19 cellular contexts compared by ENCODE assay signal in genomic region chr19:12513531-12514061, GRCh38. TPM values are rescaled to one million over a fixed set of nuclear protein-coding genes. Genes with fewer than 3 reads are reported as not detected.
A peak's percentile ranks its signal among the peaks of the same experiment; 100 is the strongest.
DNase-seq lines count a peak whose midpoint lies in the region; ATAC-seq, FAIRE-seq and TF ChIP-seq lines count a peak whose summit lies in the region.
"Had no signal": no experiment of that assay in that cellular context is flagged by ENCODE, and none has a peak within 500 bp of the region (broad histone marks: within the 10 kb centered on the region; RNA-seq: fewer than 3 reads in every experiment).

No MANE protein-coding gene starts in this region.

- no peak for ATAC-seq in HepG2
- no peak for ATAC-seq in stimulated activated naive B cell treated with anti-CD40 and anti-IgM and Interleukin-4, amounts not matched to agents 10 μg/mL and 1 μg/mL and 100 μg/mL, for 72 hours (replicated peaks)
- no peak for ATAC-seq in HG03025 (IDR thresholded peaks at IDR 0.05; ENCODE audit: low FRiP score, unreplicated experiment)
- no peak for ATAC-seq in GM18519 (IDR thresholded peaks at IDR 0.05; ENCODE audit: low FRiP score, unreplicated experiment)

- H2AFZ ChIP-seq in HepG2 (ENCODE audit: low read length) = no peak overlapping the region
- H2AFZ ChIP-seq: PC-9 had no signal

- no peaks in the 10 kb centered on the region for H3K79me2 ChIP-seq in HepG2 (ENCODE audit: insufficient read depth, low read length)

- intact Hi-C loops in esophagus muscularis mucosa (cut with DNase I) = no loop called here
- intact Hi-C loops in HepG2 (cut with micrococcal nuclease; ENCODE audit: unreplicated experiment) = no loop called here

- peak; percentile 47 for DNase-seq in NT2/D1 (ENCODE audit: low read depth, low spot score)
- DNase-seq in esophagus muscularis mucosa (ENCODE audit: extremely low spot score) = no peak
- DNase-seq in HepG2 (ENCODE audit: low spot score) = no peak
- no peak for DNase-seq in stimulated activated naive B cell treated with anti-CD40 and anti-IgM and Interleukin-4, amounts not matched to agents 10 μg/mL and 1 μg/mL and 100 μg/mL, for 72 hours
- DNase-seq in GM20000 (ENCODE audit: low spot score) = no peak
- DNase-seq in SIG-M5 (lab: John Stamatoyannopoulos, UW) = no peak
- DNase-seq: activated B cell treated with CpG ODN at 0.5 μM for 24 hours; DMS 273 treated with DMSO at 0.1 percent for 48 hours; foreskin melanocyte; islet precursor cell; NCI-H2081; NCI-H526 treated with DMSO at 0.1 percent for 48 hours; PC-9; stimulated activated CD4-positive, alpha-beta T cell treated with anti-CD3 and anti-CD28 coated beads, Interleukin-4, amount 100 ng/mL, for 1 hour had no signal

- H4K20me1 ChIP-seq in HepG2 (ENCODE audit: insufficient read depth, low read length) = no peaks in the 10 kb centered on the region

- H3K9me3 ChIP-seq in NT2/D1 (ENCODE audit: insufficient read depth, low read length) = peaks cover 23% of the 10 kb centered on the region; the same call in 1 of the 2 replicates
- no peaks in the 10 kb centered on the region for H3K9me3 ChIP-seq in esophagus muscularis mucosa
- no peaks in the 10 kb centered on the region; the same call in 1 of the 2 replicates for H3K9me3 ChIP-seq in HepG2 (ENCODE audit: low read length)

- peak overlapping the region; percentile 69 for H3K27ac Mint-ChIP-seq in stimulated activated naive B cell treated with anti-CD40 and anti-IgM and Interleukin-4, amounts not matched to agents 10 μg/mL and 1 μg/mL and 100 μg/mL, for 72 hours
- H3K27ac Mint-ChIP-seq: activated B cell treated with CpG ODN at 0.5 μM for 24 hours; activated naive CD4-positive, alpha-beta T cell treated with anti-CD3 and anti-CD28 coated beads, Interleukin-2, amount 50 U/mL, for 24 hours had no signal

- CTCF ChIA-PET in HepG2 (lab: Yijun Ruan, JAX; ENCODE audit: low intra/inter-chr PET ratio, low total read pairs) = no interaction called here

- H3K36me3 Mint-ChIP-seq in stimulated activated naive B cell treated with anti-CD40 and anti-IgM and Interleukin-4, amounts not matched to agents 10 μg/mL and 1 μg/mL and 100 μg/mL, for 72 hours = peaks cover 18 to 22% of the 10 kb centered on the region in 2 donors

- no peak overlapping the region for H3K9ac ChIP-seq in NT2/D1 (ENCODE audit: insufficient read length, low read depth)
- no peak overlapping the region for H3K9ac ChIP-seq in HepG2 (ENCODE audit: insufficient read depth, low read depth, low read length)

- no peak for TF ChIP-seq POLR2A in esophagus muscularis mucosa (IDR thresholded peaks at IDR 0.05; ENCODE audit: low read depth)
- TF ChIP-seq POLR2A in HepG2 (IDR thresholded peaks at IDR 0.05; ENCODE audit: insufficient read depth in 1 of 2, low read depth in 2 of 2, low read length in 2 of 2) = no peak

- H3K27ac ChIP-seq in esophagus muscularis mucosa (replicated peaks in 1 of 4) (peak overlapping the region in 1 of 4 donors; percentile 19), HepG2 (ENCODE audit: extremely low read length, insufficient read depth, low read length) (no peak overlapping the region)
- H3K27ac ChIP-seq: cardiac muscle cell, PC-9, upper lobe of left lung had no signal

- 25% methylated on average over 12 of the region's 35 CpGs for WGBS in esophagus muscularis mucosa
- WGBS in HepG2 (ENCODE audit: low lambda C conversion rate) = 91% methylated on average over 22 of the region's 35 CpGs

- no peak for FAIRE-seq in HepG2 (lab: Jason Lieb, UNC)

- no peak overlapping the region for H3K4me2 ChIP-seq in HepG2 (ENCODE audit: low read depth, low read length)
- H3K4me2 ChIP-seq: PC-9 had no signal

- TF ChIP-seq RAD21 in HepG2 (CRISPR knock-in tag; IDR thresholded peaks at IDR 0.05) = no peak

- H3K9me3 Mint-ChIP-seq in stimulated activated naive B cell treated with anti-CD40 and anti-IgM and Interleukin-4, amounts not matched to agents 10 μg/mL and 1 μg/mL and 100 μg/mL, for 72 hours = peaks cover 16% of the 10 kb centered on the region in 2 donors

- TF ChIP-seq CTCF in esophagus muscularis mucosa (IDR thresholded peaks at IDR 0.05) (peak; percentile 19 to 39 (median 33)), HepG2 (CRISPR knock-in tag; IDR thresholded peaks at IDR 0.05) (no peak), GM20000 (IDR thresholded peaks at IDR 0.05; ENCODE audit: extremely low read depth, missing control alignments) (no peak)

- peaks cover 0 to 15% of the 10 kb centered on the region in 2 donors for H3K27me3 Mint-ChIP-seq in stimulated activated naive B cell treated with anti-CD40 and anti-IgM and Interleukin-4, amounts not matched to agents 10 μg/mL and 1 μg/mL and 100 μg/mL, for 72 hours
- H3K27me3 Mint-ChIP-seq: activated B cell treated with CpG ODN at 0.5 μM for 24 hours had no signal

- H3K27me3 ChIP-seq in NT2/D1 (ENCODE audit: insufficient read depth, insufficient read length) = no peaks in the 10 kb centered on the region
- no peaks in the 10 kb centered on the region for H3K27me3 ChIP-seq in esophagus muscularis mucosa
- no peaks in the 10 kb centered on the region for H3K27me3 ChIP-seq in HepG2 (ENCODE audit: control insufficient read depth in 1 of 2, insufficient read depth in 2 of 2, low read length in 2 of 2)
- H3K27me3 ChIP-seq: cardiac muscle cell, upper lobe of left lung had no signal

- BruUV-seq in HepG2 (replicated peaks; lab: Mats Ljungman, UMichigan) = no TSS peak

- H3K36me3 ChIP-seq in NT2/D1 (ENCODE audit: insufficient read depth, insufficient read length, low read length) (no peaks in the 10 kb centered on the region), esophagus muscularis mucosa (no peaks in the 10 kb centered on the region), HepG2 (replicated peaks in 1 of 2; ENCODE audit: control insufficient read depth in 1 of 2, insufficient read depth in 2 of 2, low read length in 2 of 2) (no peaks in the 10 kb centered on the region)
- H3K36me3 ChIP-seq: cardiac muscle cell had no signal

- in situ Hi-C loops in HepG2 (cut with HindIII; ENCODE audit: extremely low pct_ligation_motif_present, low pct_unique_long_range_greater_than_20kb) = no loop called here

- no peak for TF ChIP-seq EP300 in esophagus muscularis mucosa (IDR thresholded peaks at IDR 0.05)
- TF ChIP-seq EP300 in HepG2 (IDR thresholded peaks at IDR 0.05; ENCODE audit: low read depth in 2 of 2, low read length in 2 of 2) = no peak
- no peak for TF ChIP-seq EP300 in HepG2 (CRISPR knock-in tag; IDR thresholded peaks at IDR 0.05; ENCODE audit: borderline replicate concordance)

- H3K4me1 ChIP-seq in NT2/D1 (ENCODE audit: insufficient read depth, insufficient read length) = no peaks in the 10 kb centered on the region
- peaks cover 0 to 18% (median 14%) of the 10 kb centered on the region in 4 donors for H3K4me1 ChIP-seq in esophagus muscularis mucosa
- no peaks in the 10 kb centered on the region for H3K4me1 ChIP-seq in HepG2 (ENCODE audit: insufficient read depth, low read length)

- POLR2A ChIA-PET in HepG2 (lab: Yijun Ruan, JAX) = no interaction called here

- peak overlapping the region; percentile 46 to 69 for H3K4me3 Mint-ChIP-seq in stimulated activated naive B cell treated with anti-CD40 and anti-IgM and Interleukin-4, amounts not matched to agents 10 μg/mL and 1 μg/mL and 100 μg/mL, for 72 hours
- H3K4me3 Mint-ChIP-seq: activated B cell treated with CpG ODN at 0.5 μM for 24 hours; activated naive CD4-positive, alpha-beta T cell treated with anti-CD3 and anti-CD28 coated beads, Interleukin-2, amount 50 U/mL, for 24 hours had no signal

- H3K4me3 ChIP-seq in NT2/D1 (ENCODE audit: insufficient read length, low read depth) (peak overlapping the region; percentile 15), esophagus muscularis mucosa (peak overlapping the region; percentile 40 to 50 (median 45)), HepG2 (replicated peaks in 1 of 3; ENCODE audit: insufficient read depth in 1 of 3, low read depth in 2 of 3, low read length in 3 of 3) (no peak overlapping the region)
- H3K4me3 ChIP-seq: cardiac muscle cell, PC-9 had no signal

- H3K4me1 Mint-ChIP-seq in stimulated activated naive B cell treated with anti-CD40 and anti-IgM and Interleukin-4, amounts not matched to agents 10 μg/mL and 1 μg/mL and 100 μg/mL, for 72 hours = peaks cover 2 to 5% of the 10 kb centered on the region in 2 donors
- H3K4me1 Mint-ChIP-seq: activated B cell treated with CpG ODN at 0.5 μM for 24 hours; activated naive CD4-positive, alpha-beta T cell treated with anti-CD3 and anti-CD28 coated beads, Interleukin-2, amount 50 U/mL, for 24 hours had no signal

RNA-seq across cellular contexts. Expression of gene ZNF709, which starts 29.0 kb away (rescaled TPM):
- total RNA-seq in esophagus muscularis mucosa = 1 to 10 TPM; 1.7 to 2.9 (median 2.3) TPM
- 3.9 and 4.7 TPM in 2 replicates for total RNA-seq in HepG2 (2016; rRNA removed; fragmentation: Illumina TruSeq; extraction: Trizol)
- total RNA-seq in HepG2 (2016; cell fraction: cytosol; rRNA removed; fragmentation: Illumina TruSeq; extraction: Trizol; ENCODE audit: low read depth) = 0.61 and 0.79 TPM in 2 replicates
- total RNA-seq in HepG2 (2016; cell fraction: insoluble cytoplasmic fraction; rRNA removed; fragmentation: Illumina TruSeq; extraction: Trizol) = 3.7 and 4.7 TPM in 2 replicates
- total RNA-seq in HepG2 (2016; cell fraction: membrane; rRNA removed; fragmentation: Illumina TruSeq; extraction: Trizol) = 1.3 and 1.5 TPM in 2 replicates
- total RNA-seq in HepG2 (2016; cell fraction: nucleus; rRNA removed; fragmentation: Illumina TruSeq; extraction: Trizol) = 2.9 and 3.6 TPM in 2 replicates
- polyA plus RNA-seq in HepG2 (2011; rRNA removed) = 1.0 and 1.5 TPM in 2 replicates
- 0.43 and 0.69 TPM in 2 replicates for polyA plus RNA-seq in HepG2 (2011; cell fraction: cytosol; rRNA removed)
- 1.2 and 1.3 TPM in 2 replicates for polyA plus RNA-seq in HepG2 (2011; cell fraction: nucleus; rRNA removed)
- polyA plus RNA-seq in HepG2 (2012) = 0.68 and 1.7 TPM in 2 replicates
- polyA plus RNA-seq in HepG2 (2016; cell fraction: cytosol; fragmentation: Illumina TruSeq; extraction: Trizol; ENCODE audit: low read depth) = 0.11 and 0.15 TPM in 2 replicates
- 1.2 and 1.4 TPM in 2 replicates for polyA plus RNA-seq in HepG2 (2016; cell fraction: insoluble cytoplasmic fraction; fragmentation: Illumina TruSeq; extraction: Trizol; ENCODE audit: low read depth)
- polyA plus RNA-seq in HepG2 (2016; cell fraction: membrane; fragmentation: Illumina TruSeq; extraction: Trizol; ENCODE audit: low read depth) = 0.33 and 0.42 TPM in 2 replicates
- 2.4 and 3.6 TPM in 2 replicates for polyA plus RNA-seq in HepG2 (2016; cell fraction: nucleus; fragmentation: Illumina TruSeq; extraction: Trizol; ENCODE audit: insufficient read depth, low read depth)
- polyA minus RNA-seq in HepG2 (2011; rRNA and poly(A)+ RNA removed; ENCODE audit: low replicate concordance) = 2.2 TPM in 1 of 2 replicates, not detected in the other
- polyA minus RNA-seq in HepG2 (2011; cell fraction: cytosol; rRNA and poly(A)+ RNA removed) = 1.8 and 2.0 TPM in 2 replicates
- 6.6 and 6.8 TPM in 2 replicates for polyA minus RNA-seq in HepG2 (2011; cell fraction: nucleus; rRNA and poly(A)+ RNA removed)

RNA-seq across cellular contexts. Expression of gene ZNF564, which starts 37.7 kb away (rescaled TPM):
- 10 to 100 TPM in 1 of 4 donors, 1 to 10 TPM in 3; 8.3 to 13.7 (median 9.3) TPM for total RNA-seq in esophagus muscularis mucosa
- total RNA-seq in HepG2 (2016; rRNA removed; fragmentation: Illumina TruSeq; extraction: Trizol) = 11.1 and 11.2 TPM in 2 replicates
- 3.9 and 4.9 TPM in 2 replicates for total RNA-seq in HepG2 (2016; cell fraction: cytosol; rRNA removed; fragmentation: Illumina TruSeq; extraction: Trizol; ENCODE audit: low read depth)
- total RNA-seq in HepG2 (2016; cell fraction: insoluble cytoplasmic fraction; rRNA removed; fragmentation: Illumina TruSeq; extraction: Trizol) = 10.7 and 11.9 TPM in 2 replicates
- total RNA-seq in HepG2 (2016; cell fraction: membrane; rRNA removed; fragmentation: Illumina TruSeq; extraction: Trizol) = 9.1 and 10.5 TPM in 2 replicates
- 11.9 and 13.6 TPM in 2 replicates for total RNA-seq in HepG2 (2016; cell fraction: nucleus; rRNA removed; fragmentation: Illumina TruSeq; extraction: Trizol)
- 2.3 and 2.4 TPM in 2 replicates for polyA plus RNA-seq in HepG2 (2011; rRNA removed)
- 0.63 and 1.2 TPM in 2 replicates for polyA plus RNA-seq in HepG2 (2011; cell fraction: cytosol; rRNA removed)
- 3.5 and 5.1 TPM in 2 replicates for polyA plus RNA-seq in HepG2 (2011; cell fraction: nucleus; rRNA removed)
- polyA plus RNA-seq in HepG2 (2012) = 3.5 and 4.8 TPM in 2 replicates
- 0.22 and 0.41 TPM in 2 replicates for polyA plus RNA-seq in HepG2 (2016; cell fraction: cytosol; fragmentation: Illumina TruSeq; extraction: Trizol; ENCODE audit: low read depth)
- polyA plus RNA-seq in HepG2 (2016; cell fraction: insoluble cytoplasmic fraction; fragmentation: Illumina TruSeq; extraction: Trizol; ENCODE audit: low read depth) = 4.3 and 4.4 TPM in 2 replicates
- 0.81 and 0.84 TPM in 2 replicates for polyA plus RNA-seq in HepG2 (2016; cell fraction: membrane; fragmentation: Illumina TruSeq; extraction: Trizol; ENCODE audit: low read depth)
- 4.3 and 4.6 TPM in 2 replicates for polyA plus RNA-seq in HepG2 (2016; cell fraction: nucleus; fragmentation: Illumina TruSeq; extraction: Trizol; ENCODE audit: insufficient read depth, low read depth)
- polyA minus RNA-seq in HepG2 (2011; rRNA and poly(A)+ RNA removed; ENCODE audit: low replicate concordance) = 2.2 and 4.0 TPM in 2 replicates
- polyA minus RNA-seq in HepG2 (2011; cell fraction: cytosol; rRNA and poly(A)+ RNA removed) = 4.5 and 4.7 TPM in 2 replicates
- 23.4 and 24.8 TPM in 2 replicates for polyA minus RNA-seq in HepG2 (2011; cell fraction: nucleus; rRNA and poly(A)+ RNA removed)

Comparison
In these comparisons a context has a peak if more than half of its experiments do, and no peak if none do; other contexts are left out.
1. H3K4me3 ChIP-seq: peak in NT2/D1 (single experiment) and esophagus muscularis mucosa (4 of 4); none in HepG2 (0 of 3).
2. CTCF ChIP-seq: peak in esophagus muscularis mucosa (3 of 3); none in HepG2 (single experiment) and GM20000 (single experiment).